Comparison of ENCODE assay signal across 2 cellular contexts in genomic region chr20:21708738-21709534, GRCh38.
TF ChIP-seq lines count a peak whose summit lies in the region.

No MANE protein-coding gene starts in this region.

TF ChIP-seq in IMR-90, 13 proteins besides CTCF, POLR2A, EP300 and RAD21:
- no peak for TF ChIP-seq MXI1 (IDR thresholded peaks at IDR 0.05; ENCODE audit: borderline replicate concordance, low read depth, low read length)
- TF ChIP-seq ELK1 (IDR thresholded peaks at IDR 0.05; ENCODE audit: borderline replicate concordance, low read depth, low read length) = no peak
- no peak for TF ChIP-seq CEBPB (IDR thresholded peaks at IDR 0.05; ENCODE audit: low read depth, low read length)
- TF ChIP-seq BHLHE40 (IDR thresholded peaks at IDR 0.05; ENCODE audit: low read depth, low read length) = no peak
- no peak for TF ChIP-seq MAZ (IDR thresholded peaks at IDR 0.05; ENCODE audit: borderline replicate concordance, low read depth, low read length)
- TF ChIP-seq RCOR1 (IDR thresholded peaks at IDR 0.05; ENCODE audit: insufficient replicate concordance, low read length) = no peak
- TF ChIP-seq SMC3 (IDR thresholded peaks at IDR 0.05; ENCODE audit: low read depth, low read length) = no peak
- no peak for TF ChIP-seq MAFK (IDR thresholded peaks at IDR 0.05; ENCODE audit: low read depth, low read length)
- TF ChIP-seq FOS (IDR thresholded peaks at IDR 0.05; ENCODE audit: low read depth, low read length) = no peak
- TF ChIP-seq CHD1 (IDR thresholded peaks at IDR 0.05; ENCODE audit: low read depth, low read length) = no peak
TF ChIP-seq in IMR-90: peak in this region for 0.

TF ChIP-seq in H1, 55 proteins besides CTCF, POLR2A, EP300 and RAD21:
- TF ChIP-seq, protein P1, sequence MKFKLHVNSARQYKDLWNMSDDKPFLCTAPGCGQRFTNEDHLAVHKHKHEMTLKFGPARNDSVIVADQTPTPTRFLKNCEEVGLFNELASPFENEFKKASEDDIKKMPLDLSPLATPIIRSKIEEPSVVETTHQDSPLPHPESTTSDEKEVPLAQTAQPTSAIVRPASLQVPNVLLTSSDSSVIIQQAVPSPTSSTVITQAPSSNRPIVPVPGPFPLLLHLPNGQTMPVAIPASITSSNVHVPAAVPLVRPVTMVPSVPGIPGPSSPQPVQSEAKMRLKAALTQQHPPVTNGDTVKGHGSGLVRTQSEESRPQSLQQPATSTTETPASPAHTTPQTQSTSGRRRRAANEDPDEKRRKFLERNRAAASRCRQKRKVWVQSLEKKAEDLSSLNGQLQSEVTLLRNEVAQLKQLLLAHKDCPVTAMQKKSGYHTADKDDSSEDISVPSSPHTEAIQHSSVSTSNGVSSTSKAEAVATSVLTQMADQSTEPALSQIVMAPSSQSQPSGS (IDR thresholded peaks at IDR 0.05; ENCODE audit: low read length) = no peak
- no peak for TF ChIP-seq BACH1 (IDR thresholded peaks at IDR 0.05; ENCODE audit: low read length)
- no peak for TF ChIP-seq SIX5 (IDR thresholded peaks at IDR 0.05; ENCODE audit: low read depth, low read length)
- TF ChIP-seq HDAC6 (IDR thresholded peaks at IDR 0.05; ENCODE audit: low read depth, low read length) = no peak
- no peak for TF ChIP-seq KDM4A (IDR thresholded peaks at IDR 0.05; ENCODE audit: low read depth, low read length, severe bottlenecking)
- TF ChIP-seq RNF2 (IDR thresholded peaks at IDR 0.05; ENCODE audit: borderline replicate concordance, low read depth, low read length, missing control alignments, poor library complexity, severe bottlenecking) = peak; percentile 82
- no peak for TF ChIP-seq CTBP2 (IDR thresholded peaks at IDR 0.05; ENCODE audit: borderline replicate concordance, insufficient read depth, insufficient read length, low read length)
- TF ChIP-seq CBX5 (IDR thresholded peaks at IDR 0.05; ENCODE audit: low read depth, low read length) = no peak
- TF ChIP-seq FOSL1 (IDR thresholded peaks at IDR 0.05; ENCODE audit: insufficient read depth, low read depth, low read length) = no peak
- TF ChIP-seq TAF1 (IDR thresholded peaks at IDR 0.05; ENCODE audit: low read depth, low read length) = no peak
- TF ChIP-seq SUZ12 (IDR thresholded peaks at IDR 0.05; ENCODE audit: low read length) = peak; percentile 93
- no peak for TF ChIP-seq SP2 (IDR thresholded peaks at IDR 0.05; ENCODE audit: low read length)
- TF ChIP-seq TEAD4 (IDR thresholded peaks at IDR 0.05; ENCODE audit: low read depth, low read length) = no peak
- no peak for TF ChIP-seq SP1 (IDR thresholded peaks at IDR 0.05; ENCODE audit: low read depth, low read length)
- TF ChIP-seq RXRA (IDR thresholded peaks at IDR 0.05; ENCODE audit: insufficient read depth, low read depth, low read length) = no peak
- TF ChIP-seq MAFK (IDR thresholded peaks at IDR 0.05; ENCODE audit: low read depth, low read length) = no peak
- TF ChIP-seq ASH2L (IDR thresholded peaks at IDR 0.05; ENCODE audit: low read length) = no peak
- TF ChIP-seq EZH2 (IDR thresholded peaks at IDR 0.05; ENCODE audit: low read depth, low read length, severe bottlenecking) = peak; percentile 98
- TF ChIP-seq EGR1 (IDR thresholded peaks at IDR 0.05; ENCODE audit: borderline replicate concordance, low read depth, low read length) = no peak
- TF ChIP-seq, protein P2, sequence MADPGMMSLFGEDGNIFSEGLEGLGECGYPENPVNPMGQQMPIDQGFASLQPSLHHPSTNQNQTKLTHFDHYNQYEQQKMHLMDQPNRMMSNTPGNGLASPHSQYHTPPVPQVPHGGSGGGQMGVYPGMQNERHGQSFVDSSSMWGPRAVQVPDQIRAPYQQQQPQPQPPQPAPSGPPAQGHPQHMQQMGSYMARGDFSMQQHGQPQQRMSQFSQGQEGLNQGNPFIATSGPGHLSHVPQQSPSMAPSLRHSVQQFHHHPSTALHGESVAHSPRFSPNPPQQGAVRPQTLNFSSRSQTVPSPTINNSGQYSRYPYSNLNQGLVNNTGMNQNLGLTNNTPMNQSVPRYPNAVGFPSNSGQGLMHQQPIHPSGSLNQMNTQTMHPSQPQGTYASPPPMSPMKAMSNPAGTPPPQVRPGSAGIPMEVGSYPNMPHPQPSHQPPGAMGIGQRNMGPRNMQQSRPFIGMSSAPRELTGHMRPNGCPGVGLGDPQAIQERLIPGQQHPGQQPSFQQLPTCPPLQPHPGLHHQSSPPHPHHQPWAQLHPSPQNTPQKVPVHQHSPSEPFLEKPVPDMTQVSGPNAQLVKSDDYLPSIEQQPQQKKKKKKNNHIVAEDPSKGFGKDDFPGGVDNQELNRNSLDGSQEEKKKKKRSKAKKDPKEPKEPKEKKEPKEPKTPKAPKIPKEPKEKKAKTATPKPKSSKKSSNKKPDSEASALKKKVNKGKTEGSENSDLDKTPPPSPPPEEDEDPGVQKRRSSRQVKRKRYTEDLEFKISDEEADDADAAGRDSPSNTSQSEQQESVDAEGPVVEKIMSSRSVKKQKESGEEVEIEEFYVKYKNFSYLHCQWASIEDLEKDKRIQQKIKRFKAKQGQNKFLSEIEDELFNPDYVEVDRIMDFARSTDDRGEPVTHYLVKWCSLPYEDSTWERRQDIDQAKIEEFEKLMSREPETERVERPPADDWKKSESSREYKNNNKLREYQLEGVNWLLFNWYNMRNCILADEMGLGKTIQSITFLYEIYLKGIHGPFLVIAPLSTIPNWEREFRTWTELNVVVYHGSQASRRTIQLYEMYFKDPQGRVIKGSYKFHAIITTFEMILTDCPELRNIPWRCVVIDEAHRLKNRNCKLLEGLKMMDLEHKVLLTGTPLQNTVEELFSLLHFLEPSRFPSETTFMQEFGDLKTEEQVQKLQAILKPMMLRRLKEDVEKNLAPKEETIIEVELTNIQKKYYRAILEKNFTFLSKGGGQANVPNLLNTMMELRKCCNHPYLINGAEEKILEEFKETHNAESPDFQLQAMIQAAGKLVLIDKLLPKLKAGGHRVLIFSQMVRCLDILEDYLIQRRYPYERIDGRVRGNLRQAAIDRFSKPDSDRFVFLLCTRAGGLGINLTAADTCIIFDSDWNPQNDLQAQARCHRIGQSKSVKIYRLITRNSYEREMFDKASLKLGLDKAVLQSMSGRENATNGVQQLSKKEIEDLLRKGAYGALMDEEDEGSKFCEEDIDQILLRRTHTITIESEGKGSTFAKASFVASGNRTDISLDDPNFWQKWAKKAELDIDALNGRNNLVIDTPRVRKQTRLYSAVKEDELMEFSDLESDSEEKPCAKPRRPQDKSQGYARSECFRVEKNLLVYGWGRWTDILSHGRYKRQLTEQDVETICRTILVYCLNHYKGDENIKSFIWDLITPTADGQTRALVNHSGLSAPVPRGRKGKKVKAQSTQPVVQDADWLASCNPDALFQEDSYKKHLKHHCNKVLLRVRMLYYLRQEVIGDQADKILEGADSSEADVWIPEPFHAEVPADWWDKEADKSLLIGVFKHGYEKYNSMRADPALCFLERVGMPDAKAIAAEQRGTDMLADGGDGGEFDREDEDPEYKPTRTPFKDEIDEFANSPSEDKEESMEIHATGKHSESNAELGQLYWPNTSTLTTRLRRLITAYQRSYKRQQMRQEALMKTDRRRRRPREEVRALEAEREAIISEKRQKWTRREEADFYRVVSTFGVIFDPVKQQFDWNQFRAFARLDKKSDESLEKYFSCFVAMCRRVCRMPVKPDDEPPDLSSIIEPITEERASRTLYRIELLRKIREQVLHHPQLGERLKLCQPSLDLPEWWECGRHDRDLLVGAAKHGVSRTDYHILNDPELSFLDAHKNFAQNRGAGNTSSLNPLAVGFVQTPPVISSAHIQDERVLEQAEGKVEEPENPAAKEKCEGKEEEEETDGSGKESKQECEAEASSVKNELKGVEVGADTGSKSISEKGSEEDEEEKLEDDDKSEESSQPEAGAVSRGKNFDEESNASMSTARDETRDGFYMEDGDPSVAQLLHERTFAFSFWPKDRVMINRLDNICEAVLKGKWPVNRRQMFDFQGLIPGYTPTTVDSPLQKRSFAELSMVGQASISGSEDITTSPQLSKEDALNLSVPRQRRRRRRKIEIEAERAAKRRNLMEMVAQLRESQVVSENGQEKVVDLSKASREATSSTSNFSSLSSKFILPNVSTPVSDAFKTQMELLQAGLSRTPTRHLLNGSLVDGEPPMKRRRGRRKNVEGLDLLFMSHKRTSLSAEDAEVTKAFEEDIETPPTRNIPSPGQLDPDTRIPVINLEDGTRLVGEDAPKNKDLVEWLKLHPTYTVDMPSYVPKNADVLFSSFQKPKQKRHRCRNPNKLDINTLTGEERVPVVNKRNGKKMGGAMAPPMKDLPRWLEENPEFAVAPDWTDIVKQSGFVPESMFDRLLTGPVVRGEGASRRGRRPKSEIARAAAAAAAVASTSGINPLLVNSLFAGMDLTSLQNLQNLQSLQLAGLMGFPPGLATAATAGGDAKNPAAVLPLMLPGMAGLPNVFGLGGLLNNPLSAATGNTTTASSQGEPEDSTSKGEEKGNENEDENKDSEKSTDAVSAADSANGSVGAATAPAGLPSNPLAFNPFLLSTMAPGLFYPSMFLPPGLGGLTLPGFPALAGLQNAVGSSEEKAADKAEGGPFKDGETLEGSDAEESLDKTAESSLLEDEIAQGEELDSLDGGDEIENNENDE (IDR thresholded peaks at IDR 0.05; ENCODE audit: insufficient replicate concordance, low read length) = no peak
